Comparison of ENCODE assay signal across 21 cellular contexts in genomic region chr7:102673447-102674067, GRCh38. TPM values are rescaled to one million over a fixed set of nuclear protein-coding genes. Genes with fewer than 3 reads are reported as not detected.
"Had no signal": no experiment of that assay in that cellular context is flagged by ENCODE, and none has a peak within 500 bp of the region (broad histone marks: within the 10 kb centered on the region; RNA-seq: fewer than 3 reads in every experiment).

No MANE protein-coding gene starts in this region.

RNA-seq across cellular contexts. Expression of gene SPDYE2B, which starts 23.4 kb away (rescaled TPM):
- total RNA-seq: naive thymus-derived CD8-positive, alpha-beta T cell; natural killer cell treated with Interleukin-12 subunit alpha and Interleukin-12 subunit beta and Interleukin-15 and Interleukin-18, amount 100 ng/mL, for 72 hours; neural crest cell; omental fat pad; osteocyte; pancreas; posterior vena cava; prostate gland; renal cortical epithelial cell; sciatic nerve; smooth muscle cell; spleen; stomach; subcutaneous adipose tissue; temporal lobe; thoracic aorta; thyroid gland; tibial nerve; upper lobe of left lung; urinary bladder; uterus had no signal
- polyA plus RNA-seq: pancreas, smooth muscle cell, spleen, stomach, urinary bladder had no signal
